ENCODE assay signal across 17 cellular contexts in the genomic region with DNA sequence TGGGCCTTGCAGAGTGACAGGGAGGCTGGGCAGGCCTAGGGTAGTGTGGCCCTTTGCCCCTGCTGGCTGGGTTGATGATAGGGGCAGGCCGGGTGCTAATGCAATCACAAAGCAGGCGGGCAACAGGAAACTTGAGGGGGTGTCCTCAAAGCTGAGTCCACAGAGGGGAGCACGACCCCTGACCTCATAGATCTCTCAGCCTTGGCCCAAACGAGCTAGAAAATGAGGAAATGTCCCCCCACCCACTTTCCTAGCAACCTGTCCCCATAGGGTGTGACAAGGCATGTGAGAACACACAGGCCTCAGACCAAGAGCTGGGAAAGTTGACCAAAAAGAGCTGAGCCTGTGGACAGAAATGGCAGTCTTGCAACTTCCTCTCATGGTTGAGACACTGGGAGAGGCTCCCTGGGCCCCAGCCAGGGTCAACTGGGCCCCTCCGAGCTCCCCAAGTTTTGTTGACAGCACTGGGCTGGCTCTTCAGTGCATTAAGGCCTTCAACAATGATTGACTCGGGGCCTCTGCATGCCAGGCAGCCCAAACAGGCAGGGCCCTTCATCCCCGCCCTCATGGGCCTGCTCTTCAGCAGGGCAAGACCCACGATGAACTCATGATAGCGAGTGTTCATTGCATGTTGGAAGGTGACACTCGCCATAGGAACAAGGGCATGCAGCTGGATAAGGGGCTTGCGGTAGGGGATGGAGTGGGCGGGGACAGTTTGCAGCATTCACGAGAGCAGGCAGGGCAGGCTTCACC. TPM values are rescaled to one million over a fixed set of nuclear protein-coding genes. Genes with fewer than 3 reads are reported as not detected.
DNase-seq lines count a peak whose midpoint lies in the region; ATAC-seq, FAIRE-seq and TF ChIP-seq lines count a peak whose summit lies in the region.
"Had no signal": no experiment of that assay in that cellular context is flagged by ENCODE, and none has a peak within 500 bp of the region (broad histone marks: within the 10 kb centered on the region; RNA-seq: fewer than 3 reads in every experiment).

No MANE protein-coding gene starts in this region.

- FAIRE-seq in H1 (lab: Jason Lieb, UNC) = no peak

- H3K27me3 Mint-ChIP-seq in CD8-positive, alpha-beta T cell (ENCODE audit: low read depth) = no peaks in the 10 kb centered on the region
- no peaks in the 10 kb centered on the region for H3K27me3 Mint-ChIP-seq in neural crest cell (ENCODE audit: low read depth)
- H3K27me3 Mint-ChIP-seq: activated CD4-positive, alpha-beta T cell treated with anti-CD3 and anti-CD28 coated beads, Interleukin-2, amount 10 ng/mL, durations not matched to agents 7 days and 5 days had no signal

- H3K4ac ChIP-seq in H1 (replicated peaks; ENCODE audit: insufficient read length, low read depth, low read length) = no peak overlapping the region

- no peak overlapping the region for H3K27ac ChIP-seq in CD8-positive, alpha-beta T cell (ENCODE audit: low read depth, low read length)
- H3K27ac ChIP-seq in H1 (ENCODE audit: low read depth, low read length) = no peak overlapping the region; the same call in 1 of the 2 replicates

- H3K56ac ChIP-seq in H1 (replicated peaks; ENCODE audit: insufficient read length, low read depth, low read length) = no peak overlapping the region

- no peak overlapping the region for H2BK12ac ChIP-seq in H1 (ENCODE audit: low read depth, low read length)

- no peak overlapping the region for H2BK120ac ChIP-seq in H1 (replicated peaks; ENCODE audit: low read depth, low read length)

- no peak for DNase-seq in CD8-positive, alpha-beta T cell
- DNase-seq in NB4 (ENCODE audit: low read depth) (peak; percentile 86), H1 (ENCODE audit: low read depth in 1 of 2, low spot score in 2 of 2) (no peak), neural crest cell (ENCODE audit: low read depth, low spot score) (no peak), occipital lobe (lab: John Stamatoyannopoulos, UW) (no peak), hippocampal formation (lab: John Stamatoyannopoulos, UW) (no peak), NCI-H2107 (lab: John Stamatoyannopoulos, UW) (no peak), ureter (ENCODE audit: low spot score) (no peak)
- DNase-seq: activated CD4-positive, alpha-beta T cell treated with anti-CD3 and anti-CD28 coated beads, Interleukin-2, amount 10 ng/mL, durations not matched to agents 7 days and 5 days; activated T-cell treated with anti-CD3 and anti-CD28 coated beads, Interleukin-2, amount 50 U/mL, for 72 hours; amygdala; NCI-H69; T-helper 9 cell had no signal

- no peaks in the 10 kb centered on the region for H3K79me1 ChIP-seq in H1 (ENCODE audit: low read depth, low read length)

- no peak overlapping the region for H4K91ac ChIP-seq in H1 (replicated peaks; ENCODE audit: insufficient read length, low read length)

- H3K27me3 ChIP-seq in CD8-positive, alpha-beta T cell (ENCODE audit: insufficient read depth, low read length) = no peaks in the 10 kb centered on the region
- H3K27me3 ChIP-seq in H1 (replicated peaks in 1 of 4; ENCODE audit: control insufficient read depth in 3 of 4, extremely low read depth in 1 of 4, insufficient read depth in 3 of 4, low read length in 3 of 4) = no peaks in the 10 kb centered on the region

- peaks cover 33% of the 10 kb centered on the region for H3K4me1 ChIP-seq in CD8-positive, alpha-beta T cell (ENCODE audit: insufficient read depth, low read length)
- H3K4me1 ChIP-seq in H1 (replicated peaks in 1 of 4; ENCODE audit: control insufficient read depth in 3 of 4, insufficient read depth in 4 of 4, low read length in 3 of 4) = peaks cover 0 to 3% (median 0%) of the 10 kb centered on the region in 4 experiments; a peak in 2 of 7 replicates

- no peaks in the 10 kb centered on the region for H4K20me1 ChIP-seq in H1 (replicated peaks in 1 of 2; ENCODE audit: control insufficient read depth in 1 of 2, insufficient read depth in 2 of 2, low read length in 2 of 2)

- H3K27ac Mint-ChIP-seq in CD8-positive, alpha-beta T cell = no peak overlapping the region
- H3K27ac Mint-ChIP-seq in neural crest cell (ENCODE audit: unreplicated experiment) = peak overlapping the region; percentile 83
- H3K27ac Mint-ChIP-seq: activated CD4-positive, alpha-beta T cell treated with anti-CD3 and anti-CD28 coated beads, Interleukin-2, amount 10 ng/mL, durations not matched to agents 7 days and 5 days; activated T-cell treated with anti-CD3 and anti-CD28 coated beads, Interleukin-2, amount 50 U/mL, for 72 hours had no signal

- no peaks in the 10 kb centered on the region for H3K23me2 ChIP-seq in H1 (ENCODE audit: low read depth, low read length)

- H3K9me3 ChIP-seq in CD8-positive, alpha-beta T cell (ENCODE audit: low read length) = no peaks in the 10 kb centered on the region
- H3K9me3 ChIP-seq in H1 (ENCODE audit: insufficient read depth in 2 of 2, low read depth in 1 of 2, low read length in 1 of 2) = no peaks in the 10 kb centered on the region

- intact Hi-C loops in CD8-positive, alpha-beta T cell (cut with DNase I, micrococcal nuclease) = no loop called here

- H3K36me3 ChIP-seq in CD8-positive, alpha-beta T cell (ENCODE audit: insufficient read depth, low read length) = no peaks in the 10 kb centered on the region
- no peaks in the 10 kb centered on the region for H3K36me3 ChIP-seq in H1 (ENCODE audit: control insufficient read depth in 2 of 4, insufficient read depth in 4 of 4, low read length in 3 of 4)

- no peak for TF ChIP-seq EP300 in H1 (IDR thresholded peaks at IDR 0.05; ENCODE audit: borderline replicate concordance in 1 of 2, low read depth in 2 of 2, low read length in 2 of 2)

- H3K4me2 ChIP-seq in H1 (ENCODE audit: insufficient read depth in 1 of 2, low read depth in 2 of 2, low read length in 2 of 2) = no peak overlapping the region
- H3K4me2 ChIP-seq: smooth muscle cell had no signal

- H3K4me1 Mint-ChIP-seq in CD8-positive, alpha-beta T cell (ENCODE audit: low read depth) = peaks cover 41% of the 10 kb centered on the region
- no peaks in the 10 kb centered on the region for H3K4me1 Mint-ChIP-seq in neural crest cell

- H2AK5ac ChIP-seq in H1 (ENCODE audit: low read depth, low read length) = no peak overlapping the region

- no peaks in the 10 kb centered on the region for H3K36me3 Mint-ChIP-seq in CD8-positive, alpha-beta T cell
- no peaks in the 10 kb centered on the region for H3K36me3 Mint-ChIP-seq in neural crest cell (ENCODE audit: low read depth)

- POLR2A ChIA-PET in CD8-positive, alpha-beta T cell (lab: Charles Lee) = interaction anchor here (2.7 kb wide), 1 partner anchor 12 kb away, joined by 14 read pairs; no protein-coding TSS in a partner anchor
- POLR2A ChIA-PET in H1 (lab: Charles Lee; ENCODE audit: partially characterized antibody) = interaction anchor here (0.6 to 5.4 kb wide), 5 partner anchors 11 to 183 kb away, joined by 3 to 29 read pairs (median 4); no protein-coding TSS in a partner anchor

- no peaks in the 10 kb centered on the region for H3K9me3 Mint-ChIP-seq in CD8-positive, alpha-beta T cell
- no peaks in the 10 kb centered on the region for H3K9me3 Mint-ChIP-seq in neural crest cell
- H3K9me3 Mint-ChIP-seq: activated CD4-positive, alpha-beta T cell treated with anti-CD3 and anti-CD28 coated beads, Interleukin-2, amount 10 ng/mL, durations not matched to agents 7 days and 5 days; activated T-cell treated with anti-CD3 and anti-CD28 coated beads, Interleukin-2, amount 50 U/mL, for 72 hours had no signal

- peak overlapping the region; percentile 11 for H3K4me3 Mint-ChIP-seq in CD8-positive, alpha-beta T cell
- no peak overlapping the region for H3K4me3 Mint-ChIP-seq in neural crest cell
- H3K4me3 Mint-ChIP-seq: activated CD4-positive, alpha-beta T cell treated with anti-CD3 and anti-CD28 coated beads, Interleukin-2, amount 10 ng/mL, durations not matched to agents 7 days and 5 days; activated T-cell treated with anti-CD3 and anti-CD28 coated beads, Interleukin-2, amount 50 U/mL, for 72 hours had no signal

- no peak overlapping the region for H4K5ac ChIP-seq in H1 (ENCODE audit: insufficient read length, low read depth, low read length)

- CTCF ChIA-PET in CD8-positive, alpha-beta T cell (lab: Charles Lee) = interaction anchor here (0.6 to 15.9 kb wide), 4 partner anchors 11 to 407 kb away, joined by 4 to 175 read pairs (median 16); no protein-coding TSS in a partner anchor
- CTCF ChIA-PET in H1 (lab: Charles Lee; ENCODE audit: partially characterized antibody) = interaction anchor here (0.6 to 10.7 kb wide), 10 partner anchors 9 to 582 kb away, joined by 3 to 78 read pairs (median 7); a partner anchor contains a TSS

- H3K14ac ChIP-seq in H1 (ENCODE audit: insufficient read length) = no peak overlapping the region

- TF ChIP-seq RAD21 in H1 (IDR thresholded peaks at IDR 0.05 in 1 of 2, conservative IDR thresholded peaks at IDR 0.05 in 1 of 2; ENCODE audit: low read depth in 2 of 2, low read length in 2 of 2) = no peak

- WGBS in H1 (ENCODE audit: extremely low coverage in 1 of 2, insufficient coverage in 1 of 2, insufficient read length in 1 of 2, insufficient replicate concordance in 2 of 2, low coverage in 1 of 2, low lambda C conversion rate in 2 of 2, missing lambda C conversion rate in 1 of 2), 2 experiments = 88% methylated on average over 13 of the region's 13 CpGs; no CpG with 5 or more reads in 1 of the 2 experiments

- TF ChIP-seq POLR2A in NB4 (IDR thresholded peaks at IDR 0.05; ENCODE audit: extremely low read depth, insufficient read length) (no peak), H1 (IDR thresholded peaks at IDR 0.05; ENCODE audit: control extremely low read depth in 1 of 2, low read depth in 2 of 2, low read length in 2 of 2) (no peak)

- peak overlapping the region; percentile 69; the same call in 1 of the 2 replicates for H2AFZ ChIP-seq in H1 (ENCODE audit: low read length)

- ATAC-seq in CD8-positive, alpha-beta T cell = no peak
- ATAC-seq: activated T-cell treated with anti-CD3 and anti-CD28 coated beads, Interleukin-2, amount 50 U/mL, for 72 hours had no signal

- no peak for TF ChIP-seq CTCF in CD8-positive, alpha-beta T cell (IDR thresholded peaks at IDR 0.05)
- TF ChIP-seq CTCF in NB4 (IDR thresholded peaks at IDR 0.05; ENCODE audit: low read depth, low read length) (no peak), H1 (IDR thresholded peaks at IDR 0.05; ENCODE audit: control extremely low read depth in 1 of 3, insufficient read depth in 1 of 3, low read depth in 1 of 3, low read length in 3 of 3) (no peak), neural crest cell (conservative IDR thresholded peaks at IDR 0.05) (no peak)

- no peak overlapping the region for H3K18ac ChIP-seq in H1 (ENCODE audit: extremely low read depth, low read length)

- no peak overlapping the region for H2BK15ac ChIP-seq in H1 (ENCODE audit: low read length)

- no peak overlapping the region for H3K9ac ChIP-seq in H1 (replicated peaks in 1 of 4; ENCODE audit: extremely low read depth in 1 of 4, low read depth in 3 of 4, low read length in 3 of 4)

- H3K79me2 ChIP-seq in H1 (ENCODE audit: control insufficient read depth in 1 of 2, insufficient read depth in 2 of 2, low read length in 2 of 2) = no peaks in the 10 kb centered on the region

- H3K23ac ChIP-seq in H1 (ENCODE audit: insufficient read length) = no peak overlapping the region

- H4K8ac ChIP-seq in H1 (ENCODE audit: extremely low read depth, insufficient read depth, low read length) = no peak overlapping the region; the same call in 1 of the 2 replicates

- no peak overlapping the region for H2BK5ac ChIP-seq in H1 (ENCODE audit: low read depth, low read length)

- H3K4me3 ChIP-seq in CD8-positive, alpha-beta T cell (ENCODE audit: low read depth, low read length) = no peak overlapping the region
- H3K4me3 ChIP-seq in NB4 (ENCODE audit: low read depth, low read length) (no peak overlapping the region), H1 (ENCODE audit: extremely low read depth in 1 of 4, insufficient read depth in 2 of 4, low read depth in 3 of 4, low read length in 4 of 4) (no peak overlapping the region)
- H3K4me3 ChIP-seq: smooth muscle cell had no signal

- H2BK20ac ChIP-seq in H1 (ENCODE audit: low read length) = no peak overlapping the region

RNA-seq across cellular contexts. Expression of a gene that starts 9.8 kb away (rescaled TPM):
- 1 to 10 TPM in 1 of 2 experiments, under 1 TPM in 1; 0.58 to 1.1 TPM for total RNA-seq in CD8-positive, alpha-beta T cell
- not detected in 2 replicates for total RNA-seq in H1 (2021; fragmentation: NEBNext Ultra II Directional; extraction: Animal tissue kit (Norgen Biotek cat#: 25700))
- 0.12 and 0.28 TPM in 2 replicates for polyA plus RNA-seq in H1 (2011; rRNA removed)
- 0.23 TPM for polyA plus RNA-seq in H1 (2011; cell fraction: cytosol; rRNA removed)
- polyA plus RNA-seq in H1 (2011; cell fraction: nucleus; rRNA removed) = 0.27 TPM
- polyA plus RNA-seq in H1 (2012, experiment 1 of 2) = 0.20 to 0.33 TPM in 2 of 4 replicates, not detected in the others
- 0.21 TPM for polyA plus RNA-seq in H1 (2012, experiment 2 of 2)
- polyA plus RNA-seq in H1 (2013, experiment 1 of 2) = 0.14 TPM
- 0.20 TPM for polyA plus RNA-seq in H1 (2013, experiment 2 of 2)
- polyA minus RNA-seq in H1 (2011; rRNA and poly(A)+ RNA removed) = 0.60 TPM in 1 of 2 replicates, not detected in the other
- polyA minus RNA-seq in H1 (2011; cell fraction: cytosol; rRNA and poly(A)+ RNA removed) = not detected
- not detected for polyA minus RNA-seq in H1 (2011; cell fraction: nucleus; rRNA and poly(A)+ RNA removed)
- total RNA-seq in neural crest cell (not detected in 2 replicates), occipital lobe (0.78 TPM), ureter (10.6 TPM)
- total RNA-seq: activated CD4-positive, alpha-beta T cell treated with anti-CD3 and anti-CD28 coated beads, Interleukin-2, amount 10 ng/mL, durations not matched to agents 7 days and 5 days; epithelial cell of proximal tubule; lung microvascular endothelial cell; M059J; smooth muscle cell had no signal
- polyA plus RNA-seq: smooth muscle cell had no signal

RNA-seq across cellular contexts. Expression of a gene that starts 20.3 kb away (rescaled TPM):
- total RNA-seq in CD8-positive, alpha-beta T cell = 10 to 100 TPM; 34.0 to 34.6 TPM
- total RNA-seq in H1 (2021; fragmentation: NEBNext Ultra II Directional; extraction: Animal tissue kit (Norgen Biotek cat#: 25700)) = 20.9 and 23.2 TPM in 2 replicates
- 30.0 and 42.9 TPM in 2 replicates for polyA plus RNA-seq in H1 (2011; rRNA removed)
- 37.3 TPM for polyA plus RNA-seq in H1 (2011; cell fraction: cytosol; rRNA removed)
- 134 TPM for polyA plus RNA-seq in H1 (2011; cell fraction: nucleus; rRNA removed)
- 14.8 to 28.7 TPM (median 25.1 TPM) in 4 replicates for polyA plus RNA-seq in H1 (2012, experiment 1 of 2)
- polyA plus RNA-seq in H1 (2012, experiment 2 of 2) = 18.9 TPM
- polyA plus RNA-seq in H1 (2013, experiment 1 of 2) = 19.5 TPM
- 19.1 TPM for polyA plus RNA-seq in H1 (2013, experiment 2 of 2)
- polyA minus RNA-seq in H1 (2011; rRNA and poly(A)+ RNA removed) = 8.9 and 9.6 TPM in 2 replicates
- polyA minus RNA-seq in H1 (2011; cell fraction: cytosol; rRNA and poly(A)+ RNA removed) = 10.0 TPM
- polyA minus RNA-seq in H1 (2011; cell fraction: nucleus; rRNA and poly(A)+ RNA removed) = 20.5 TPM
- total RNA-seq in neural crest cell (34.5 and 36.0 TPM in 2 replicates), occipital lobe (8.9 TPM), ureter (40.4 TPM)

RNA-seq across cellular contexts. Expression of a gene that starts 35.6 kb away (rescaled TPM):
- not detected for total RNA-seq in CD8-positive, alpha-beta T cell
- not detected in 2 replicates for total RNA-seq in H1 (2021; fragmentation: NEBNext Ultra II Directional; extraction: Animal tissue kit (Norgen Biotek cat#: 25700))
- polyA plus RNA-seq in H1 (2011; rRNA removed) = 0.02 and 0.05 TPM in 2 replicates
- 0.03 TPM for polyA plus RNA-seq in H1 (2011; cell fraction: cytosol; rRNA removed)
- 0.19 TPM for polyA plus RNA-seq in H1 (2011; cell fraction: nucleus; rRNA removed)
- polyA plus RNA-seq in H1 (2012, experiment 1 of 2) = 0.04 to 0.05 TPM in 2 of 4 replicates, not detected in the others
- not detected for polyA plus RNA-seq in H1 (2012, experiment 2 of 2)
- polyA plus RNA-seq in H1 (2013, experiment 1 of 2) = 0.02 TPM
- under 0.01 TPM for polyA plus RNA-seq in H1 (2013, experiment 2 of 2)
- 0.07 TPM in 1 of 2 replicates, not detected in the other for polyA minus RNA-seq in H1 (2011; rRNA and poly(A)+ RNA removed)
- not detected for polyA minus RNA-seq in H1 (2011; cell fraction: cytosol; rRNA and poly(A)+ RNA removed)
- not detected for polyA minus RNA-seq in H1 (2011; cell fraction: nucleus; rRNA and poly(A)+ RNA removed)
- total RNA-seq in neural crest cell = not detected in 2 replicates
- not detected for total RNA-seq in occipital lobe
- 0.18 TPM for total RNA-seq in ureter
- total RNA-seq: activated CD4-positive, alpha-beta T cell treated with anti-CD3 and anti-CD28 coated beads, Interleukin-2, amount 10 ng/mL, durations not matched to agents 7 days and 5 days; activated T-cell treated with anti-CD3 and anti-CD28 coated beads, Interleukin-2, amount 50 U/mL, for 72 hours; epithelial cell of proximal tubule; lung microvascular endothelial cell; M059J; smooth muscle cell had no signal

RNA-seq across cellular contexts. Expression of a gene that starts 38.1 kb away (rescaled TPM):
- 10 to 100 TPM; 58.1 to 63.4 TPM for total RNA-seq in CD8-positive, alpha-beta T cell
- total RNA-seq in H1 (2021; fragmentation: NEBNext Ultra II Directional; extraction: Animal tissue kit (Norgen Biotek cat#: 25700)) = 159 and 160 TPM in 2 replicates
- polyA plus RNA-seq in H1 (2011; rRNA removed) = 105 and 114 TPM in 2 replicates
- 201 TPM for polyA plus RNA-seq in H1 (2011; cell fraction: cytosol; rRNA removed)
- polyA plus RNA-seq in H1 (2011; cell fraction: nucleus; rRNA removed) = 110 TPM
- 209 to 226 TPM (median 211 TPM) in 4 replicates for polyA plus RNA-seq in H1 (2012, experiment 1 of 2)
- 124 TPM for polyA plus RNA-seq in H1 (2012, experiment 2 of 2)
- polyA plus RNA-seq in H1 (2013, experiment 1 of 2) = 82.6 TPM
- 81.6 TPM for polyA plus RNA-seq in H1 (2013, experiment 2 of 2)
- polyA minus RNA-seq in H1 (2011; rRNA and poly(A)+ RNA removed) = 94.5 and 111 TPM in 2 replicates
- polyA minus RNA-seq in H1 (2011; cell fraction: cytosol; rRNA and poly(A)+ RNA removed) = 65.4 TPM
- polyA minus RNA-seq in H1 (2011; cell fraction: nucleus; rRNA and poly(A)+ RNA removed) = 50.5 TPM
- total RNA-seq in neural crest cell (197 and 205 TPM in 2 replicates), occipital lobe (69.1 TPM), ureter (87.4 TPM)
